10 cellular contexts compared by ENCODE assay signal in the genomic region with DNA sequence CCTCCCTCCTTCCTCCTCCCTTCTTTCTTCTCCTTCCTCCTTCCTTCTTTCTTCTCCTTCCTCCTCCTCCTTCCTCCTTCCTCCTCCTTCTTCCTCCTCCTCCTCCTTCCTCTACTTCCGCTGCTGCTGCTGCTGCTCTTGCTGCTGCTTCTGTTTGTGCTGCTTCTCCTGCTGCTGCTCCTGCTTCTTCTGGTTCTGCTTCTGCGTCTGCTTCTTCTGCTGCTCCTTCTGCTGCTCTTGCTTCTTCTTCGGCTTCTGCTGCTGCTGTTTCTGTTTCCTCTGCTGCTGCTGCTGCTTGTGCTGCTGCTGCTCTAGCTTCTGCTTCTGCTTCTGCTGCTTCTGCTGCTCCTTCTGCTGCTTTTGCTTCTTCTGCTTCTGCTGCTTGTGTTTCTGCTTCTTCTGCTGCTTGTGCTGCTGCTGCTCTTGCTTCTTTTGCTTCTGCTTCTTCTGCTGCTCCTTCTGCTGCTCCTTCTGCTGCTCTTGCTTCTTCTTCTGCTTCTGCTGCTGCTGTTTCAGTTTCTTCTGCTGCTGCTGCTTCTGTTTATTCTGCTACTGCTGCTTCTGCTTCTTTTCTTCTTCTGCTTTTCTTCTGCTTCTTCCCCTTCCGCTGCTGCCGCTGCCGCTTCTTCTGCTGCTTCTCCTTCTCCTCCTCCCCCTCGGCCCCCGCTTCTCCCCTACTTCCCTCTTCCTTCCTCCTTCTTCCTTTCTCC. TPM values are rescaled to one million over a fixed set of nuclear protein-coding genes. Genes with fewer than 3 reads are reported as not detected.
DNase-seq lines count a peak whose midpoint lies in the region; ATAC-seq, FAIRE-seq and TF ChIP-seq lines count a peak whose summit lies in the region.
"Had no signal": no experiment of that assay in that cellular context is flagged by ENCODE, and none has a peak within 500 bp of the region (broad histone marks: within the 10 kb centered on the region; RNA-seq: fewer than 3 reads in every experiment).

No MANE protein-coding gene starts in this region.

- BruUV-seq in K562 (replicated peaks; lab: Mats Ljungman, UMichigan): no TSS peak

- peaks cover 70% of the 10 kb centered on the region for H3K36me3 ChIP-seq in OCI-LY1 (ENCODE audit: insufficient read depth, low read length)
- peaks cover 84% of the 10 kb centered on the region for H3K36me3 ChIP-seq in K562 (ENCODE audit: control insufficient read depth, insufficient read depth, low read length)

- H2AFZ ChIP-seq in OCI-LY1 (ENCODE audit: low read length) (no peak overlapping the region), K562 (ENCODE audit: low read depth, low read length) (no peak overlapping the region)

- H4K20me1 ChIP-seq in OCI-LY1 (ENCODE audit: insufficient read depth, low read length) (no peaks in the 10 kb centered on the region), K562 (replicated peaks; ENCODE audit: control insufficient read depth, insufficient read depth, low read length) (0 out of 2 replicates have a peak, but pooled peaks cover 3% of the 10 kb centered on the region)

- DNase-seq in K562 (ENCODE audit: extremely low read depth in 1 of 4, low spot score in 3 of 4): no peak
- peak; percentile 83 for DNase-seq in posterior vena cava (ENCODE audit: low spot score)
- no peak for DNase-seq in C1 segment of cervical spinal cord (lab: John Stamatoyannopoulos, UW)
- no peak for DNase-seq in HuH-7.5 (ENCODE audit: low spot score)
- DNase-seq: NCI-H446 treated with DMSO at 0.1 percent for 48 hours had no signal

- H3K4me3 ChIP-seq in GM12875 (ENCODE audit: low read depth, low read length) (peak overlapping the region; percentile 30), OCI-LY1 (ENCODE audit: low read depth, low read length, poor library complexity, severe bottlenecking) (peak overlapping the region; percentile 50), K562 (no peak overlapping the region)
- H3K4me3 ChIP-seq: coronary artery had no signal

- peaks cover 10% of the 10 kb centered on the region; the same call in 1 of the 2 replicates for H3F3A ChIP-seq in OCI-LY1 (ENCODE audit: insufficient read depth, low read length)

- no peak for TF ChIP-seq EP300 in K562 (IDR thresholded peaks at IDR 0.05; ENCODE audit: low read length)

- CTCF ChIA-PET in K562 (lab: Yijun Ruan, JAX; ENCODE audit: low intra/inter-chr PET ratio): no interaction called here

- H3K4me2 ChIP-seq in OCI-LY1 (ENCODE audit: low read length) (peak overlapping the region; percentile 47), K562 (ENCODE audit: insufficient read depth, low read length) (peak overlapping the region; percentile 61)

- H3K9me1 ChIP-seq in K562 (ENCODE audit: control insufficient read depth, insufficient read depth, low read length): no peaks in the 10 kb centered on the region

- H3K27me3 ChIP-seq in OCI-LY1 (ENCODE audit: insufficient read depth, low read length): no peaks in the 10 kb centered on the region
- no peaks in the 10 kb centered on the region for H3K27me3 ChIP-seq in K562 (ENCODE audit: control insufficient read depth in 2 of 2, insufficient read depth in 2 of 2, low read length in 2 of 2)

- H3K4me1 ChIP-seq in OCI-LY1 (ENCODE audit: insufficient read depth, low read length, severe bottlenecking) (peaks cover 32% of the 10 kb centered on the region), K562 (replicated peaks in 1 of 2; ENCODE audit: control insufficient read depth in 2 of 2, insufficient read depth in 2 of 2, low read length in 2 of 2) (peaks cover 2 to 11% of the 10 kb centered on the region in 2 experiments; a peak in 3 of 5 replicates)

- no peaks in the 10 kb centered on the region for H3K9me2 ChIP-seq in OCI-LY1 (ENCODE audit: low read depth, low read length)

- no peak for TF ChIP-seq CTCF in GM12875 (IDR thresholded peaks at IDR 0.05; ENCODE audit: borderline replicate concordance, insufficient read depth, low read depth, low read length)
- no peak for TF ChIP-seq CTCF in OCI-LY1 (IDR thresholded peaks at IDR 0.05; ENCODE audit: low read length)
- no peak for TF ChIP-seq CTCF in K562 (IDR thresholded peaks at IDR 0.05 in 2 of 3, conservative IDR thresholded peaks at IDR 0.05 in 1 of 3; ENCODE audit: insufficient read depth in 2 of 3, low read depth in 1 of 3, low read length in 3 of 3)

- FAIRE-seq in K562 (lab: Jason Lieb, UNC): peak; percentile 48

- ATAC-seq in K562 (no peak; the same call in 2 of the 3 replicates), HG03520 (IDR thresholded peaks at IDR 0.05; ENCODE audit: unreplicated experiment) (no peak), HG03159 (IDR thresholded peaks at IDR 0.05; ENCODE audit: unreplicated experiment) (no peak)

- in situ Hi-C loops in K562 (cut with MboI): loop anchor here (25.0 kb wide), 1 partner anchor 735 kb away; no protein-coding TSS in a partner anchor

- intact Hi-C loops in K562 (cut with micrococcal nuclease) (no loop called here), posterior vena cava (cut with DNase I) (no loop called here)

- H3K9me3 ChIP-seq in OCI-LY1 (ENCODE audit: low read length): no peaks in the 10 kb centered on the region
- H3K9me3 ChIP-seq in K562 (replicated peaks; ENCODE audit: control insufficient read depth, insufficient read depth, low read depth, low read length): no peaks in the 10 kb centered on the region

- no peak for TF ChIP-seq RAD21 in K562 (CRISPR knock-in tag; conservative IDR thresholded peaks at IDR 0.05 in 1 of 2, IDR thresholded peaks at IDR 0.05 in 1 of 2)

- H3K79me2 ChIP-seq in OCI-LY1 (ENCODE audit: insufficient read depth, low read length) (no peaks in the 10 kb centered on the region), K562 (ENCODE audit: control insufficient read depth, insufficient read depth, low read length) (peaks cover 3% of the 10 kb centered on the region; the same call in 2 of the 3 replicates)

- TF ChIP-seq POLR2A in K562 (conservative IDR thresholded peaks at IDR 0.05): no peak

- POLR2A ChIA-PET in K562 (lab: Yijun Ruan, JAX): interaction anchor here (0.8 to 1.9 kb wide), 3 partner anchors 8 to 185 kb away, joined by 3 to 6 read pairs (median 4); partner anchors contain the start of gene MXD1

- WGBS in K562 (ENCODE audit: insufficient coverage, low coverage, missing lambda C conversion rate): 68% methylated on average over 4 of the region's 8 CpGs

- H3K9ac ChIP-seq in OCI-LY1 (ENCODE audit: low read length) (peak overlapping the region; percentile 23; the same call in 1 of the 2 replicates), K562 (ENCODE audit: insufficient read depth in 1 of 2, low read depth in 2 of 2, low read length in 2 of 2) (peak overlapping the region in 1 of 2 experiments; percentile 76; a peak in 1 of 4 replicates)

- H3K27ac ChIP-seq in OCI-LY1 (ENCODE audit: low read depth, low read length, poor library complexity, severe bottlenecking) (peak overlapping the region; percentile 72), K562 (ENCODE audit: extremely low read depth, low read depth, low read length) (peak overlapping the region; percentile 46; the same call in 1 of the 3 replicates)

RNA-seq across cellular contexts. Expression of gene SNRNP27, which starts 8.6 kb away (rescaled TPM):
- 13.8 and 44.5 TPM in 2 replicates for total RNA-seq in K562 (2011; cell fraction: chromatin; rRNA removed; ENCODE audit: low replicate concordance)
- total RNA-seq in K562 (2011; cell fraction: nucleolus; rRNA removed): 11.0 and 12.1 TPM in 2 replicates
- total RNA-seq in K562 (2011; cell fraction: nucleoplasm; rRNA removed): 18.8 and 21.3 TPM in 2 replicates
- total RNA-seq in K562 (2014; rRNA removed) (56.9 and 74.2 TPM in 2 replicates), K562 (2014; rRNA removed; fragmentation: Illumina TruSeq; extraction: Trizol) (58.7 and 59.8 TPM in 2 replicates), K562 (2015; rRNA removed; fragmentation: Illumina TruSeq; extraction: Trizol) (65.4 and 70.8 TPM in 2 replicates), K562 (2021) (61.0 and 61.5 TPM in 2 replicates), posterior vena cava (10 to 100 TPM; 35.9 to 47.3 TPM)
- polyA plus RNA-seq in K562 (2011; rRNA removed) (38.3 and 65.7 TPM in 2 replicates), K562 (2014; fragmentation: Illumina TruSeq; extraction: Trizol) (88.9 and 93.4 TPM in 2 replicates), K562 (2014; fragmentation: Nextera tagmentation; extraction: Ambion mirVana) (10 to 100 TPM; 29.2 to 33.7 TPM), K562 (2014; rRNA removed) (72.7 and 102 TPM in 2 replicates)
- 15.3 and 17.6 TPM in 2 replicates for polyA plus RNA-seq in K562 (2011; cell fraction: cytosol; rRNA removed)
- polyA plus RNA-seq in K562 (2011; cell fraction: nucleus; rRNA removed): 12.4 and 13.8 TPM in 2 replicates
- 36.3 and 42.8 TPM in 2 replicates for polyA plus RNA-seq in K562 (2012)
- 16.0 and 24.7 TPM in 2 replicates for polyA minus RNA-seq in K562 (2011; rRNA and poly(A)+ RNA removed)
- polyA minus RNA-seq in K562 (2011; cell fraction: cytosol; rRNA and poly(A)+ RNA removed): 13.7 and 15.2 TPM in 2 replicates
- 9.3 and 13.1 TPM in 2 replicates for polyA minus RNA-seq in K562 (2011; cell fraction: nucleus; rRNA and poly(A)+ RNA removed)

RNA-seq across cellular contexts. Expression of gene MXD1, which starts 12.5 kb away (rescaled TPM):
- total RNA-seq in K562 (2011; cell fraction: chromatin; rRNA removed; ENCODE audit: low replicate concordance): 26.7 and 49.0 TPM in 2 replicates
- 16.5 and 18.2 TPM in 2 replicates for total RNA-seq in K562 (2011; cell fraction: nucleolus; rRNA removed)
- 38.7 and 66.3 TPM in 2 replicates for total RNA-seq in K562 (2011; cell fraction: nucleoplasm; rRNA removed)
- total RNA-seq in K562 (2014; rRNA removed) (7.6 and 7.9 TPM in 2 replicates), K562 (2014; rRNA removed; fragmentation: Illumina TruSeq; extraction: Trizol) (8.3 and 9.1 TPM in 2 replicates), K562 (2015; rRNA removed; fragmentation: Illumina TruSeq; extraction: Trizol) (6.7 and 7.1 TPM in 2 replicates), K562 (2021) (13.4 and 19.8 TPM in 2 replicates), posterior vena cava (10 to 100 TPM; 14.9 to 20.7 TPM)
- polyA plus RNA-seq in K562 (2011; rRNA removed) (26.7 and 35.9 TPM in 2 replicates), K562 (2014; fragmentation: Illumina TruSeq; extraction: Trizol) (11.5 and 13.0 TPM in 2 replicates), K562 (2014; fragmentation: Nextera tagmentation; extraction: Ambion mirVana) (10 to 100 TPM in 1 of 2 experiments, 1 to 10 TPM in 1; 9.0 to 11.0 TPM), K562 (2014; rRNA removed) (13.2 and 15.6 TPM in 2 replicates)
- 10.5 and 14.7 TPM in 2 replicates for polyA plus RNA-seq in K562 (2011; cell fraction: cytosol; rRNA removed)
- polyA plus RNA-seq in K562 (2011; cell fraction: nucleus; rRNA removed): 49.2 and 59.8 TPM in 2 replicates
- 8.5 and 11.4 TPM in 2 replicates for polyA plus RNA-seq in K562 (2012)
- 18.7 and 32.2 TPM in 2 replicates for polyA minus RNA-seq in K562 (2011; rRNA and poly(A)+ RNA removed)
- polyA minus RNA-seq in K562 (2011; cell fraction: cytosol; rRNA and poly(A)+ RNA removed): 7.8 and 13.7 TPM in 2 replicates
- polyA minus RNA-seq in K562 (2011; cell fraction: nucleus; rRNA and poly(A)+ RNA removed): 24.8 and 26.5 TPM in 2 replicates

RNA-seq across cellular contexts. Expression of gene ASPRV1, which starts 59.1 kb away (rescaled TPM):
- 1.2 and 2.8 TPM in 2 replicates for total RNA-seq in K562 (2011; cell fraction: chromatin; rRNA removed; ENCODE audit: low replicate concordance)
- 1.6 and 2.0 TPM in 2 replicates for total RNA-seq in K562 (2011; cell fraction: nucleolus; rRNA removed)
- 1.2 and 1.5 TPM in 2 replicates for total RNA-seq in K562 (2011; cell fraction: nucleoplasm; rRNA removed)
- total RNA-seq in K562 (2014; rRNA removed): 0.36 and 0.57 TPM in 2 replicates
- 0.33 and 0.45 TPM in 2 replicates for total RNA-seq in K562 (2014; rRNA removed; fragmentation: Illumina TruSeq; extraction: Trizol)
- total RNA-seq in K562 (2015; rRNA removed; fragmentation: Illumina TruSeq; extraction: Trizol): 0.58 and 0.64 TPM in 2 replicates
- 0.58 and 0.60 TPM in 2 replicates for total RNA-seq in K562 (2021)
- 0.55 and 0.72 TPM in 2 replicates for polyA plus RNA-seq in K562 (2011; rRNA removed)
- 0.43 and 0.48 TPM in 2 replicates for polyA plus RNA-seq in K562 (2011; cell fraction: cytosol; rRNA removed)
- 0.63 TPM in 2 replicates for polyA plus RNA-seq in K562 (2011; cell fraction: nucleus; rRNA removed)
- 0.62 and 0.97 TPM in 2 replicates for polyA plus RNA-seq in K562 (2012)
- 0.45 and 0.60 TPM in 2 replicates for polyA plus RNA-seq in K562 (2014; fragmentation: Illumina TruSeq; extraction: Trizol)
- under 1 TPM in 1 of 2 experiments, not detected in 1; 0.17 TPM for polyA plus RNA-seq in K562 (2014; fragmentation: Nextera tagmentation; extraction: Ambion mirVana)
- 0.49 and 0.71 TPM in 2 replicates for polyA plus RNA-seq in K562 (2014; rRNA removed)
- 0.42 and 0.81 TPM in 2 replicates for polyA minus RNA-seq in K562 (2011; rRNA and poly(A)+ RNA removed)
- not detected in 2 replicates for polyA minus RNA-seq in K562 (2011; cell fraction: cytosol; rRNA and poly(A)+ RNA removed)
- 0.22 and 0.27 TPM in 2 replicates for polyA minus RNA-seq in K562 (2011; cell fraction: nucleus; rRNA and poly(A)+ RNA removed)
- total RNA-seq in posterior vena cava: 1 to 10 TPM in 1 of 2 donors, under 1 TPM in 1; 1.00 to 1.7 TPM
